ENCODE assay signal across 1 cellular context in genomic region chr11:88410636-88411035, GRCh38.
TF ChIP-seq lines count a peak whose summit lies in the region.

No MANE protein-coding gene starts in this region.

TF ChIP-seq in SK-N-SH, 30 proteins besides CTCF, POLR2A, EP300 and RAD21 (continued from another document):
- TF ChIP-seq IRF3 (IDR thresholded peaks at IDR 0.05; ENCODE audit: low read depth, low read length) (no peak), MEF2A (IDR thresholded peaks at IDR 0.05; ENCODE audit: borderline replicate concordance, low read depth) (no peak)
